In the genomic region with DNA sequence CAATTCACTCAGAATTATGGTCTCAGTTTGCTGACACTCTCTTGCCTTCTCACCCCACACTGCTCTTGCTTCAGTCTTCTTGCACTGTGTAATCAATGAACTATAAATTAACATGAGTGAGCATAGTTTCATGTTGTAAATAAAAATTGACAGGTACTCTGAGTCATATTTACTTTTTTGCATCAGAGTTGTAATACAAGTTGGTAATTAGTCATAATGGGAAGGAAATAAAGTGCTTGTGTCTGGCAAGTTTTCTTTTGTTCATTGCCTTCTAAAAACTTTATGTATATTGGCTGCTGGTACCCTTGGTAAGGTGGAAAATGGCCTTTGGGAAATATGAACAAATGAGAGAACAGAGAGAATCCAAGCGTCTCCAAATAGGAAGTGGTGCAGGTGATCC, we compare ENCODE assay signal across 17 cellular contexts.
"Had no signal": no experiment of that assay in that cellular context is flagged by ENCODE, and none has a peak within 500 bp of the region (broad histone marks: within the 10 kb centered on the region; RNA-seq: fewer than 3 reads in every experiment).

No MANE protein-coding gene starts in this region.

- H3K4me1 Mint-ChIP-seq: activated naive CD8-positive, alpha-beta T cell treated with anti-CD3 and anti-CD28 coated beads for 36 hours had no signal

- H3K27me3 Mint-ChIP-seq: activated naive CD8-positive, alpha-beta T cell treated with anti-CD3 and anti-CD28 coated beads for 36 hours; activated T-cell treated with anti-CD3 and anti-CD28 coated beads, Interleukin-2, amount 50 U/mL, for 24 hours; natural killer cell treated with Interleukin-12 subunit alpha and Interleukin-12 subunit beta and Interleukin-15 and Interleukin-18, amount 100 ng/mL, for 72 hours had no signal

- H3K27ac ChIP-seq: gastrocnemius medialis, left lung, sigmoid colon, suprapubic skin, upper lobe of left lung had no signal

- DNase-seq: activated CD4-positive, alpha-beta T cell treated with anti-CD3 and anti-CD28 coated beads, Interleukin-2, amount 50 U/mL, for 1 hour; activated CD4-positive, CD25-positive, alpha-beta regulatory T cell; activated gamma-delta T cell; activated naive CD8-positive, alpha-beta T cell treated with anti-CD3 and anti-CD28 coated beads for 36 hours; activated T-cell treated with anti-CD3 and anti-CD28 coated beads, Interleukin-2, amount 50 U/mL, for 24 hours; anterior cingulate cortex; gastrocnemius medialis; islet precursor cell; left lung; mesenchymal stem cell; sigmoid colon; stimulated activated CD4-positive, alpha-beta T cell treated with anti-CD3 and anti-CD28 coated beads, Interleukin-12 subunit alpha, Interleukin-12 subunit beta, amount 100 ng/mL, for 4 hours; stimulated activated naive CD4-positive, alpha-beta T cell; T-helper 2 cell; upper lobe of left lung had no signal

- H3K4me3 Mint-ChIP-seq: activated naive CD8-positive, alpha-beta T cell treated with anti-CD3 and anti-CD28 coated beads for 36 hours; activated T-cell treated with anti-CD3 and anti-CD28 coated beads, Interleukin-2, amount 50 U/mL, for 24 hours; natural killer cell treated with Interleukin-12 subunit alpha and Interleukin-12 subunit beta and Interleukin-15 and Interleukin-18, amount 100 ng/mL, for 72 hours had no signal

- H3K9me3 Mint-ChIP-seq: activated naive CD8-positive, alpha-beta T cell treated with anti-CD3 and anti-CD28 coated beads for 36 hours had no signal

- H3K36me3 ChIP-seq: gastrocnemius medialis, left lung, sigmoid colon, suprapubic skin, upper lobe of left lung had no signal

- H3K4me1 ChIP-seq: gastrocnemius medialis, left lung, sigmoid colon, suprapubic skin, upper lobe of left lung had no signal

- H3K36me3 Mint-ChIP-seq: activated naive CD8-positive, alpha-beta T cell treated with anti-CD3 and anti-CD28 coated beads for 36 hours; natural killer cell treated with Interleukin-12 subunit alpha and Interleukin-12 subunit beta and Interleukin-15 and Interleukin-18, amount 100 ng/mL, for 72 hours had no signal

- H3K4me3 ChIP-seq: gastrocnemius medialis, left lung, sigmoid colon, suprapubic skin, upper lobe of left lung had no signal

- H3K27ac Mint-ChIP-seq: activated naive CD8-positive, alpha-beta T cell treated with anti-CD3 and anti-CD28 coated beads for 36 hours; activated T-cell treated with anti-CD3 and anti-CD28 coated beads, Interleukin-2, amount 50 U/mL, for 24 hours; natural killer cell treated with Interleukin-12 subunit alpha and Interleukin-12 subunit beta and Interleukin-15 and Interleukin-18, amount 100 ng/mL, for 72 hours had no signal

- H3K9me3 ChIP-seq: gastrocnemius medialis, left lung, sigmoid colon, suprapubic skin, upper lobe of left lung had no signal

- H3K27me3 ChIP-seq: gastrocnemius medialis, left lung, sigmoid colon, suprapubic skin, upper lobe of left lung had no signal
